In the genomic region with DNA sequence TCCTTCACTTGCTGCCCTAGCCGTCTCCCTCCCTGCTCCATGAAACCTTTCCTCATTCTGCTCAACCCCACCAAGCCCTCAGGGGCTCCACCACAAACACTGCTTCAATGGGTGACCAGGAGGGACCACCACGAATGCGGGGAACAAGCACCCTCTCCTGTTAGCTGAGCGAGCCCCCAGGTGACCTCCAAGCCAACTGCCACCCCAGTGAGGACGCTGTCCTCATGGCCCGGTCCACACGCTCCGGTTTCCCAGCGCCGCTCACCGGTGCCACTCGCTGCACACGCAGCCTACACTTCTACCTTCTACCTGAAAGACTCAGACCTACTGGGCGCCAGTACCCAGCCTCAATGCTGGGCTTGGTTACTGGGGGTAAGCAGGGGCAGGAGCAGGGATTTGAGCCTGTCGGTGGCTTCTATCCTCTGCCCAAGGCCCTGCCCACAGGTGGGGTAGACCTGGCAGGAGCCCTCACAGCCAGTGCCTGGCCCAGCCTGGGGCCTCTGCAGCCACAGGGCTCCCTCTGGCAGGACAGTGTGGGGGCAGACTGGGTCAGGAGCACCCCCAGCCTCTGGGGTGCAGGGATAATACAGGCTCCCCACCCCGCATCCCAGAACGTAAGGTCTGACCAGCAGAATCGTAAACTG, we compare ENCODE assay signal across 22 cellular contexts. TPM values are rescaled to one million over a fixed set of nuclear protein-coding genes. Genes with fewer than 3 reads are reported as not detected.
A peak's percentile ranks its signal among the peaks of the same experiment; 100 is the strongest.
DNase-seq lines count a peak whose midpoint lies in the region; ATAC-seq, FAIRE-seq and TF ChIP-seq lines count a peak whose summit lies in the region.
"Had no signal": no experiment of that assay in that cellular context is flagged by ENCODE, and none has a peak within 500 bp of the region (broad histone marks: within the 10 kb centered on the region; RNA-seq: fewer than 3 reads in every experiment).

No MANE protein-coding gene starts in this region.

- peak overlapping the region; percentile 85 for H3K23ac ChIP-seq in neuronal stem cell (ENCODE audit: low read depth, low read length, poor library complexity)

- no peak for TF ChIP-seq EP300 in A549 (IDR thresholded peaks at IDR 0.05)

- H3K14ac ChIP-seq in neuronal stem cell (ENCODE audit: low read length): no peak overlapping the region

- H3K27me3 ChIP-seq in H7 (ENCODE audit: control insufficient read depth, insufficient read depth, low read length) (no peaks in the 10 kb centered on the region), endocrine pancreas (ENCODE audit: control insufficient read depth, insufficient read depth, low read length) (no peaks in the 10 kb centered on the region), neuronal stem cell (ENCODE audit: control insufficient read depth in 3 of 3, insufficient read depth in 3 of 3, low read depth in 1 of 3, low read length in 3 of 3) (no peaks in the 10 kb centered on the region)

- POLR2A ChIA-PET in A549 (lab: Yijun Ruan, JAX): no interaction called here

- no peak for TF ChIP-seq RAD21 in A549 (conservative IDR thresholded peaks at IDR 0.05 in 1 of 2, IDR thresholded peaks at IDR 0.05 in 1 of 2)

- H2AFZ ChIP-seq in neuronal stem cell (ENCODE audit: low read length): no peak overlapping the region

- peaks cover 12% of the 10 kb centered on the region for H3K36me3 ChIP-seq in H7 (replicated peaks; ENCODE audit: control insufficient read depth, insufficient read depth, low read length)
- H3K36me3 ChIP-seq in endocrine pancreas (ENCODE audit: control insufficient read depth, insufficient read depth, low read length): peaks cover 3% of the 10 kb centered on the region
- H3K36me3 ChIP-seq in neuronal stem cell (replicated peaks in 1 of 2; ENCODE audit: control insufficient read depth in 2 of 2, insufficient read depth in 2 of 2, low read length in 2 of 2): peaks cover 31 to 83% of the 10 kb centered on the region in 2 donors

- peaks cover 5% of the 10 kb centered on the region for H3K79me1 ChIP-seq in neuronal stem cell (ENCODE audit: low read depth, low read length)

- H3K27ac ChIP-seq in A549 (peak overlapping the region in 1 of 2 experiments; percentile 32; a peak in 1 of 6 replicates), neuronal stem cell (replicated peaks; ENCODE audit: low read length) (no peak overlapping the region)
- H3K27ac ChIP-seq: SK-N-MC had no signal

- no peak overlapping the region for H3K4me3 ChIP-seq in A549
- H3K4me3 ChIP-seq in H7 (ENCODE audit: insufficient read depth, low read depth, low read length): no peak overlapping the region
- no peak overlapping the region for H3K4me3 ChIP-seq in endocrine pancreas (ENCODE audit: control insufficient read depth, insufficient read depth, low read length)
- no peak overlapping the region for H3K4me3 ChIP-seq in neuronal stem cell (ENCODE audit: low read length in 2 of 2)
- H3K4me3 ChIP-seq: HAP-1, SK-N-MC had no signal

- H3K18ac ChIP-seq in neuronal stem cell (ENCODE audit: low read length): peak overlapping the region; percentile 6

- TF ChIP-seq CTCF in A549 (IDR thresholded peaks at IDR 0.05): no peak

- H2BK15ac ChIP-seq in neuronal stem cell (ENCODE audit: low read length): no peak overlapping the region

- CTCF ChIA-PET in A549 (lab: Yijun Ruan, JAX): interaction anchor here (0.6 to 1.9 kb wide), 4 partner anchors 9 to 133 kb away, joined by 3 to 6 read pairs (median 4); no protein-coding TSS in a partner anchor

- 0 out of 6 replicates have a peak, but pooled peaks of 1 of the 2 experiments have one; percentile 6 for ATAC-seq in A549

- no peak overlapping the region for H3K4ac ChIP-seq in neuronal stem cell (ENCODE audit: low read length)

- no peak overlapping the region for H4K8ac ChIP-seq in neuronal stem cell (ENCODE audit: low read depth, low read length)

- H3K4me2 ChIP-seq in A549 (0 out of 3 replicates have a peak overlapping the region, but pooled peaks have one; percentile 1), neuronal stem cell (ENCODE audit: insufficient read depth, low read length, poor library complexity, severe bottlenecking) (no peak overlapping the region)

- H4K91ac ChIP-seq in neuronal stem cell (ENCODE audit: low read depth, low read length, poor library complexity): no peak overlapping the region

- no peak overlapping the region for H2AK5ac ChIP-seq in neuronal stem cell (ENCODE audit: low read depth, low read length)

- H3K9ac ChIP-seq in endocrine pancreas (ENCODE audit: control insufficient read depth, insufficient read depth, low read length): peak overlapping the region; percentile 23
- no peak overlapping the region for H3K9ac ChIP-seq in neuronal stem cell (ENCODE audit: low read depth, low read length, poor library complexity)

- TF ChIP-seq POLR2A in A549 (IDR thresholded peaks at IDR 0.05; ENCODE audit: low read length): no peak
- TF ChIP-seq POLR2A in GM12892 (IDR thresholded peaks at IDR 0.05; ENCODE audit: low read depth, low read length): no peak; the same call in 1 of the 2 replicates

- FAIRE-seq in A549 (lab: Jason Lieb, UNC) (no peak), GM12892 (lab: Jason Lieb, UNC) (no peak)
- FAIRE-seq: HTR-8/SVneo, RCC 7860 had no signal

- 93% methylated on average over 18 of the region's 18 CpGs for WGBS in A549 (ENCODE audit: missing lambda C conversion rate)
- no CpG with 5 or more reads among the region's 18 CpGs for WGBS in neuronal stem cell (ENCODE audit: extremely low coverage in 2 of 2, insufficient read length in 2 of 2, insufficient replicate concordance in 1 of 2), 2 donors

- DNase-seq in A549 (ENCODE audit: low read depth in 1 of 2, low spot score in 1 of 2) (no peak), H7 (peak; percentile 40), neuronal stem cell (ENCODE audit: low spot score) (no peak), COLO668 (lab: John Stamatoyannopoulos, UW; ENCODE audit: unreplicated experiment) (no peak), GM12892 (ENCODE audit: insufficient read length) (no peak), DMS 273 (lab: John Stamatoyannopoulos, UW; ENCODE audit: unreplicated experiment) (no peak)
- DNase-seq: ACHN; C1 segment of cervical spinal cord; CD8-positive, alpha-beta memory T cell; DMS 273 treated with DMSO at 0.1 percent for 48 hours; GDM1; MM.1S; NCI-H1105; NCI-H2081 treated with DMSO at 0.1 percent for 48 hours; SHP77 had no signal

- H3K9me3 ChIP-seq in A549 (no peaks in the 10 kb centered on the region), endocrine pancreas (ENCODE audit: control insufficient read depth, low read length) (no peaks in the 10 kb centered on the region), neuronal stem cell (replicated peaks in 1 of 2; ENCODE audit: control insufficient read depth in 2 of 2, insufficient read depth in 1 of 2, low read depth in 1 of 2, low read length in 2 of 2) (no peaks in the 10 kb centered on the region)
- H3K9me3 ChIP-seq: HAP-1 had no signal

- no peak overlapping the region for H2BK120ac ChIP-seq in neuronal stem cell (ENCODE audit: low read depth, low read length)

- H3K4me1 ChIP-seq in A549 (peaks cover 19% of the 10 kb centered on the region), endocrine pancreas (ENCODE audit: control insufficient read depth, insufficient read depth, low read length) (no peaks in the 10 kb centered on the region), neuronal stem cell (ENCODE audit: control insufficient read depth in 2 of 2, insufficient read depth in 1 of 2, low read depth in 1 of 2, low read length in 2 of 2) (peaks cover 0 to 2% of the 10 kb centered on the region in 2 donors)
- H3K4me1 ChIP-seq: HAP-1 had no signal

- no peak overlapping the region for H2BK12ac ChIP-seq in neuronal stem cell (ENCODE audit: low read length)

- no peak overlapping the region for H2BK5ac ChIP-seq in neuronal stem cell (ENCODE audit: low read length)

RNA-seq across cellular contexts. Expression of a gene that starts 0.7 kb away (rescaled TPM):
- polyA plus RNA-seq in A549 (2011; rRNA removed): 1.6 TPM in 2 replicates
- 3.9 and 5.8 TPM in 2 replicates for polyA plus RNA-seq in A549 (2012; cell fraction: cytosol; rRNA removed)
- polyA plus RNA-seq in A549 (2012; cell fraction: nucleus; rRNA removed): 52.7 and 61.5 TPM in 2 replicates
- 2.8 to 3.4 TPM (median 3.2 TPM) in 3 replicates for polyA plus RNA-seq in A549 (2017; fragmentation: RNase III; extraction: RNeasy Plus Mini Kit Qiagen cat#74134 plus additional on column Dnase treatment)
- polyA minus RNA-seq in A549 (2011; rRNA and poly(A)+ RNA removed): 0.62 and 1.8 TPM in 2 replicates
- 1.2 and 1.7 TPM in 2 replicates for total RNA-seq in H7 (2014; rRNA removed; shearing (Covaris generic))
- 3.0 TPM for polyA plus RNA-seq in neuronal stem cell (2013, experiment 1 of 2)
- polyA plus RNA-seq in neuronal stem cell (2013, experiment 2 of 2): 3.0 TPM
- 2.0 TPM for polyA plus RNA-seq in GM12892 (2012; ENCODE audit: missing spikeins)

RNA-seq across cellular contexts. Expression of a gene that starts 20.0 kb away (rescaled TPM):
- polyA plus RNA-seq in A549 (2011; rRNA removed) (4.2 and 5.4 TPM in 2 replicates), A549 (2017; fragmentation: RNase III; extraction: RNeasy Plus Mini Kit Qiagen cat#74134 plus additional on column Dnase treatment) (1.5 to 1.8 TPM (median 1.6 TPM) in 3 replicates)
- polyA plus RNA-seq in A549 (2012; cell fraction: cytosol; rRNA removed): 2.0 and 2.1 TPM in 2 replicates
- 2.8 and 3.6 TPM in 2 replicates for polyA plus RNA-seq in A549 (2012; cell fraction: nucleus; rRNA removed)
- 12.6 and 17.7 TPM in 2 replicates for polyA minus RNA-seq in A549 (2011; rRNA and poly(A)+ RNA removed)
- 0.41 and 2.3 TPM in 2 replicates for total RNA-seq in H7 (2014; rRNA removed; shearing (Covaris generic))
- polyA plus RNA-seq in neuronal stem cell (2013, experiment 1 of 2): 0.29 TPM
- 0.17 TPM for polyA plus RNA-seq in neuronal stem cell (2013, experiment 2 of 2)
- not detected for polyA plus RNA-seq in GM12892 (2012; ENCODE audit: missing spikeins)
- total RNA-seq: CD8-positive, alpha-beta memory T cell had no signal
- polyA plus RNA-seq: CD8-positive, alpha-beta memory T cell had no signal

RNA-seq across cellular contexts. Expression of a gene that starts 29.6 kb away (rescaled TPM):
- 42.9 and 44.6 TPM in 2 replicates for polyA plus RNA-seq in A549 (2011; rRNA removed)
- polyA plus RNA-seq in A549 (2012; cell fraction: cytosol; rRNA removed): 74.0 and 94.8 TPM in 2 replicates
- 148 and 200 TPM in 2 replicates for polyA plus RNA-seq in A549 (2012; cell fraction: nucleus; rRNA removed)
- 72.9 to 78.0 TPM (median 76.2 TPM) in 3 replicates for polyA plus RNA-seq in A549 (2017; fragmentation: RNase III; extraction: RNeasy Plus Mini Kit Qiagen cat#74134 plus additional on column Dnase treatment)
- polyA minus RNA-seq in A549 (2011; rRNA and poly(A)+ RNA removed): 89.2 and 109 TPM in 2 replicates
- total RNA-seq in H7 (2014; rRNA removed; shearing (Covaris generic)): 51.7 and 53.1 TPM in 2 replicates
- 33.0 TPM for polyA plus RNA-seq in neuronal stem cell (2013, experiment 1 of 2)
- polyA plus RNA-seq in neuronal stem cell (2013, experiment 2 of 2): 32.6 TPM
- polyA plus RNA-seq in GM12892 (2012; ENCODE audit: missing spikeins): 52.7 TPM

RNA-seq across cellular contexts. Expression of a gene that starts 49.2 kb away (rescaled TPM):
- polyA plus RNA-seq in A549 (2011; rRNA removed) (0.23 and 0.69 TPM in 2 replicates), A549 (2017; fragmentation: RNase III; extraction: RNeasy Plus Mini Kit Qiagen cat#74134 plus additional on column Dnase treatment) (0.43 to 0.65 TPM (median 0.63 TPM) in 3 replicates)
- 0.14 and 0.22 TPM in 2 replicates for polyA plus RNA-seq in A549 (2012; cell fraction: cytosol; rRNA removed)
- polyA plus RNA-seq in A549 (2012; cell fraction: nucleus; rRNA removed): 1.1 and 1.8 TPM in 2 replicates
- 0.08 and 0.44 TPM in 2 replicates for polyA minus RNA-seq in A549 (2011; rRNA and poly(A)+ RNA removed)
- 0.26 and 0.31 TPM in 2 replicates for total RNA-seq in H7 (2014; rRNA removed; shearing (Covaris generic))
- polyA plus RNA-seq in neuronal stem cell (2013, experiment 1 of 2): 0.14 TPM
- 0.26 TPM for polyA plus RNA-seq in neuronal stem cell (2013, experiment 2 of 2)
- polyA plus RNA-seq in GM12892 (2012; ENCODE audit: missing spikeins): not detected
- total RNA-seq: CD8-positive, alpha-beta memory T cell; Daoy; LHCN-M2 had no signal

RNA-seq across cellular contexts. Expression of a gene that starts 50.6 kb away (rescaled TPM):
- polyA plus RNA-seq in A549 (2011; rRNA removed): 52.1 and 55.3 TPM in 2 replicates
- 161 and 202 TPM in 2 replicates for polyA plus RNA-seq in A549 (2012; cell fraction: cytosol; rRNA removed)
- 214 and 333 TPM in 2 replicates for polyA plus RNA-seq in A549 (2012; cell fraction: nucleus; rRNA removed)
- polyA plus RNA-seq in A549 (2017; fragmentation: RNase III; extraction: RNeasy Plus Mini Kit Qiagen cat#74134 plus additional on column Dnase treatment): 121 to 127 TPM (median 123 TPM) in 3 replicates
- polyA minus RNA-seq in A549 (2011; rRNA and poly(A)+ RNA removed): 26.6 and 52.1 TPM in 2 replicates
- 54.4 and 92.3 TPM in 2 replicates for total RNA-seq in H7 (2014; rRNA removed; shearing (Covaris generic))
- 32.8 TPM for polyA plus RNA-seq in neuronal stem cell (2013, experiment 1 of 2)
- polyA plus RNA-seq in neuronal stem cell (2013, experiment 2 of 2): 30.1 TPM
- polyA plus RNA-seq in GM12892 (2012; ENCODE audit: missing spikeins): 7.7 TPM
